ENCODE assay signal across 26 cellular contexts in genomic region chr1:62712625-62713243, GRCh38.
"Had no signal": no experiment of that assay in that cellular context is flagged by ENCODE, and none has a peak within 500 bp of the region (broad histone marks: within the 10 kb centered on the region; RNA-seq: fewer than 3 reads in every experiment).

No MANE protein-coding gene starts in this region.

- H3K27me3 ChIP-seq: colonic mucosa, dorsolateral prefrontal cortex, left lung, testis, vagina had no signal

- H3K36me3 ChIP-seq: colonic mucosa, heart right ventricle, left lung, prostate gland, vagina had no signal

- H3K27ac ChIP-seq: colonic mucosa, dorsolateral prefrontal cortex, heart right ventricle, left lung, prostate gland, testis, vagina had no signal

- ATAC-seq: activated CD4-positive, alpha-beta T cell treated with anti-CD3 and anti-CD28 coated beads for 36 hours; activated naive CD4-positive, alpha-beta T cell treated with anti-CD3 and anti-CD28 coated beads, Interleukin-2, amount 50 U/mL, for 72 hours; activated T-helper 17 cell treated with anti-CD3 and anti-CD28 coated beads, Interleukin-2, amount 50 U/mL, for 72 hours; effector memory CD8-positive, alpha-beta T cell; heart right ventricle; left lung; natural killer cell treated with Interleukin-12 subunit alpha and Interleukin-12 subunit beta and Interleukin-15 and Interleukin-18, amount 100 ng/mL, for 72 hours had no signal

- FAIRE-seq: endothelial cell of umbilical vein, kidney had no signal

- H3K4me3 ChIP-seq: colonic mucosa, dorsolateral prefrontal cortex, heart right ventricle, left lung, lung, prostate gland, testis, vagina had no signal

- H3K9me3 ChIP-seq: colonic mucosa, heart right ventricle, left lung, prostate gland, testis, vagina had no signal

- DNase-seq: activated B cell treated with CpG ODN at 0.5 μM for 24 hours; activated CD4-positive, alpha-beta T cell treated with anti-CD3 and anti-CD28 coated beads for 36 hours; activated CD4-positive, alpha-beta T cell treated with anti-CD3 and anti-CD28 coated beads, Interleukin-2, amount 50 U/mL, for 4 hours; activated CD8-positive, alpha-beta memory T cell treated with anti-CD3 and anti-CD28 coated beads for 24 hours; activated CD8-positive, alpha-beta memory T cell treated with anti-CD3 and anti-CD28 coated beads, Interleukin-2, amount 50 U/mL, for 4 hours; activated T-cell treated with anti-CD3 and anti-CD28 coated beads, Interleukin-2, amount 50 U/mL, for 24 hours; aorta; colonic mucosa; effector memory CD8-positive, alpha-beta T cell; heart right ventricle; kidney; left lung; stimulated activated CD4-positive, alpha-beta T cell treated with anti-CD3 and anti-CD28 coated beads, Interleukin-2, amount 100 ng/mL, for 48 hours; stimulated activated CD8-positive, alpha-beta memory T cell treated with anti-CD3 and anti-CD28 coated beads, Interleukin-4, amount 100 ng/mL, for 48 hours; stimulated activated naive CD4-positive, alpha-beta T cell; T1000; testis; trophoblast cell had no signal

- H3K4me1 ChIP-seq: left lung, prostate gland, testis, vagina had no signal
